In the genomic region with DNA sequence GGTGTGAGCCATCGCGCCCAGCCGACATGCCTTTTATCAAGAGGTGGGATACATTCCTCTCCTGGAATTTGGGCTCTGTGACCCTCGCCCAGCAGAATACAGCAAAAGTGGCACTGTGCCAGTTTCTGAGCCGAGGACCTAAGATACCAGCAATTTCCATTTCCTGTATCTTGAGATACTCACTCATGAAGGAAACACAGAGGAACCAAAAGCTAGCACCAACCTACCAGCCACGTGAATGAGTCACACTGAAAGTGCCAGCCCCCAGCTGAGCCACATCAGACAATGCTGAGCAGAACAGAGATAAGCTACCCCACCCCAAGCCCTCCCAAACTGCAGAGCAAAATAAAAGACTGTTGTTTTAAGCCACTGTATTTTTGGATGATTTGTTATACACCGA, we compare ENCODE assay signal across 1 cellular context.
A peak's percentile ranks its signal among the peaks of the same experiment; 100 is the strongest.
TF ChIP-seq lines count a peak whose summit lies in the region.

No MANE protein-coding gene starts in this region.

TF ChIP-seq in K562, 482 proteins besides CTCF, POLR2A, EP300 and RAD21 (continued from another document and continues in another):
- TF ChIP-seq, protein P1, sequence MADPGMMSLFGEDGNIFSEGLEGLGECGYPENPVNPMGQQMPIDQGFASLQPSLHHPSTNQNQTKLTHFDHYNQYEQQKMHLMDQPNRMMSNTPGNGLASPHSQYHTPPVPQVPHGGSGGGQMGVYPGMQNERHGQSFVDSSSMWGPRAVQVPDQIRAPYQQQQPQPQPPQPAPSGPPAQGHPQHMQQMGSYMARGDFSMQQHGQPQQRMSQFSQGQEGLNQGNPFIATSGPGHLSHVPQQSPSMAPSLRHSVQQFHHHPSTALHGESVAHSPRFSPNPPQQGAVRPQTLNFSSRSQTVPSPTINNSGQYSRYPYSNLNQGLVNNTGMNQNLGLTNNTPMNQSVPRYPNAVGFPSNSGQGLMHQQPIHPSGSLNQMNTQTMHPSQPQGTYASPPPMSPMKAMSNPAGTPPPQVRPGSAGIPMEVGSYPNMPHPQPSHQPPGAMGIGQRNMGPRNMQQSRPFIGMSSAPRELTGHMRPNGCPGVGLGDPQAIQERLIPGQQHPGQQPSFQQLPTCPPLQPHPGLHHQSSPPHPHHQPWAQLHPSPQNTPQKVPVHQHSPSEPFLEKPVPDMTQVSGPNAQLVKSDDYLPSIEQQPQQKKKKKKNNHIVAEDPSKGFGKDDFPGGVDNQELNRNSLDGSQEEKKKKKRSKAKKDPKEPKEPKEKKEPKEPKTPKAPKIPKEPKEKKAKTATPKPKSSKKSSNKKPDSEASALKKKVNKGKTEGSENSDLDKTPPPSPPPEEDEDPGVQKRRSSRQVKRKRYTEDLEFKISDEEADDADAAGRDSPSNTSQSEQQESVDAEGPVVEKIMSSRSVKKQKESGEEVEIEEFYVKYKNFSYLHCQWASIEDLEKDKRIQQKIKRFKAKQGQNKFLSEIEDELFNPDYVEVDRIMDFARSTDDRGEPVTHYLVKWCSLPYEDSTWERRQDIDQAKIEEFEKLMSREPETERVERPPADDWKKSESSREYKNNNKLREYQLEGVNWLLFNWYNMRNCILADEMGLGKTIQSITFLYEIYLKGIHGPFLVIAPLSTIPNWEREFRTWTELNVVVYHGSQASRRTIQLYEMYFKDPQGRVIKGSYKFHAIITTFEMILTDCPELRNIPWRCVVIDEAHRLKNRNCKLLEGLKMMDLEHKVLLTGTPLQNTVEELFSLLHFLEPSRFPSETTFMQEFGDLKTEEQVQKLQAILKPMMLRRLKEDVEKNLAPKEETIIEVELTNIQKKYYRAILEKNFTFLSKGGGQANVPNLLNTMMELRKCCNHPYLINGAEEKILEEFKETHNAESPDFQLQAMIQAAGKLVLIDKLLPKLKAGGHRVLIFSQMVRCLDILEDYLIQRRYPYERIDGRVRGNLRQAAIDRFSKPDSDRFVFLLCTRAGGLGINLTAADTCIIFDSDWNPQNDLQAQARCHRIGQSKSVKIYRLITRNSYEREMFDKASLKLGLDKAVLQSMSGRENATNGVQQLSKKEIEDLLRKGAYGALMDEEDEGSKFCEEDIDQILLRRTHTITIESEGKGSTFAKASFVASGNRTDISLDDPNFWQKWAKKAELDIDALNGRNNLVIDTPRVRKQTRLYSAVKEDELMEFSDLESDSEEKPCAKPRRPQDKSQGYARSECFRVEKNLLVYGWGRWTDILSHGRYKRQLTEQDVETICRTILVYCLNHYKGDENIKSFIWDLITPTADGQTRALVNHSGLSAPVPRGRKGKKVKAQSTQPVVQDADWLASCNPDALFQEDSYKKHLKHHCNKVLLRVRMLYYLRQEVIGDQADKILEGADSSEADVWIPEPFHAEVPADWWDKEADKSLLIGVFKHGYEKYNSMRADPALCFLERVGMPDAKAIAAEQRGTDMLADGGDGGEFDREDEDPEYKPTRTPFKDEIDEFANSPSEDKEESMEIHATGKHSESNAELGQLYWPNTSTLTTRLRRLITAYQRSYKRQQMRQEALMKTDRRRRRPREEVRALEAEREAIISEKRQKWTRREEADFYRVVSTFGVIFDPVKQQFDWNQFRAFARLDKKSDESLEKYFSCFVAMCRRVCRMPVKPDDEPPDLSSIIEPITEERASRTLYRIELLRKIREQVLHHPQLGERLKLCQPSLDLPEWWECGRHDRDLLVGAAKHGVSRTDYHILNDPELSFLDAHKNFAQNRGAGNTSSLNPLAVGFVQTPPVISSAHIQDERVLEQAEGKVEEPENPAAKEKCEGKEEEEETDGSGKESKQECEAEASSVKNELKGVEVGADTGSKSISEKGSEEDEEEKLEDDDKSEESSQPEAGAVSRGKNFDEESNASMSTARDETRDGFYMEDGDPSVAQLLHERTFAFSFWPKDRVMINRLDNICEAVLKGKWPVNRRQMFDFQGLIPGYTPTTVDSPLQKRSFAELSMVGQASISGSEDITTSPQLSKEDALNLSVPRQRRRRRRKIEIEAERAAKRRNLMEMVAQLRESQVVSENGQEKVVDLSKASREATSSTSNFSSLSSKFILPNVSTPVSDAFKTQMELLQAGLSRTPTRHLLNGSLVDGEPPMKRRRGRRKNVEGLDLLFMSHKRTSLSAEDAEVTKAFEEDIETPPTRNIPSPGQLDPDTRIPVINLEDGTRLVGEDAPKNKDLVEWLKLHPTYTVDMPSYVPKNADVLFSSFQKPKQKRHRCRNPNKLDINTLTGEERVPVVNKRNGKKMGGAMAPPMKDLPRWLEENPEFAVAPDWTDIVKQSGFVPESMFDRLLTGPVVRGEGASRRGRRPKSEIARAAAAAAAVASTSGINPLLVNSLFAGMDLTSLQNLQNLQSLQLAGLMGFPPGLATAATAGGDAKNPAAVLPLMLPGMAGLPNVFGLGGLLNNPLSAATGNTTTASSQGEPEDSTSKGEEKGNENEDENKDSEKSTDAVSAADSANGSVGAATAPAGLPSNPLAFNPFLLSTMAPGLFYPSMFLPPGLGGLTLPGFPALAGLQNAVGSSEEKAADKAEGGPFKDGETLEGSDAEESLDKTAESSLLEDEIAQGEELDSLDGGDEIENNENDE (IDR thresholded peaks at IDR 0.05; ENCODE audit: low read depth, low read length), result no peak
- TF ChIP-seq, protein P2, sequence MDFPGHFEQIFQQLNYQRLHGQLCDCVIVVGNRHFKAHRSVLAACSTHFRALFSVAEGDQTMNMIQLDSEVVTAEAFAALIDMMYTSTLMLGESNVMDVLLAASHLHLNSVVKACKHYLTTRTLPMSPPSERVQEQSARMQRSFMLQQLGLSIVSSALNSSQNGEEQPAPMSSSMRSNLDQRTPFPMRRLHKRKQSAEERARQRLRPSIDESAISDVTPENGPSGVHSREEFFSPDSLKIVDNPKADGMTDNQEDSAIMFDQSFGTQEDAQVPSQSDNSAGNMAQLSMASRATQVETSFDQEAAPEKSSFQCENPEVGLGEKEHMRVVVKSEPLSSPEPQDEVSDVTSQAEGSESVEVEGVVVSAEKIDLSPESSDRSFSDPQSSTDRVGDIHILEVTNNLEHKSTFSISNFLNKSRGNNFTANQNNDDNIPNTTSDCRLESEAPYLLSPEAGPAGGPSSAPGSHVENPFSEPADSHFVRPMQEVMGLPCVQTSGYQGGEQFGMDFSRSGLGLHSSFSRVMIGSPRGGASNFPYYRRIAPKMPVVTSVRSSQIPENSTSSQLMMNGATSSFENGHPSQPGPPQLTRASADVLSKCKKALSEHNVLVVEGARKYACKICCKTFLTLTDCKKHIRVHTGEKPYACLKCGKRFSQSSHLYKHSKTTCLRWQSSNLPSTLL (IDR thresholded peaks at IDR 0.05), result no peak
- peak; percentile 84 for TF ChIP-seq JUND (IDR thresholded peaks at IDR 0.05; ENCODE audit: borderline replicate concordance, low read depth, low read length)
- TF ChIP-seq JUND (tag; IDR thresholded peaks at IDR 0.05; ENCODE audit: borderline replicate concordance, low read depth, low read length), result peak; percentile 65; the same call in 1 of the 3 replicates
- TF ChIP-seq GATAD2B (IDR thresholded peaks at IDR 0.05; ENCODE audit: borderline replicate concordance), result no peak
- TF ChIP-seq, protein P3, sequence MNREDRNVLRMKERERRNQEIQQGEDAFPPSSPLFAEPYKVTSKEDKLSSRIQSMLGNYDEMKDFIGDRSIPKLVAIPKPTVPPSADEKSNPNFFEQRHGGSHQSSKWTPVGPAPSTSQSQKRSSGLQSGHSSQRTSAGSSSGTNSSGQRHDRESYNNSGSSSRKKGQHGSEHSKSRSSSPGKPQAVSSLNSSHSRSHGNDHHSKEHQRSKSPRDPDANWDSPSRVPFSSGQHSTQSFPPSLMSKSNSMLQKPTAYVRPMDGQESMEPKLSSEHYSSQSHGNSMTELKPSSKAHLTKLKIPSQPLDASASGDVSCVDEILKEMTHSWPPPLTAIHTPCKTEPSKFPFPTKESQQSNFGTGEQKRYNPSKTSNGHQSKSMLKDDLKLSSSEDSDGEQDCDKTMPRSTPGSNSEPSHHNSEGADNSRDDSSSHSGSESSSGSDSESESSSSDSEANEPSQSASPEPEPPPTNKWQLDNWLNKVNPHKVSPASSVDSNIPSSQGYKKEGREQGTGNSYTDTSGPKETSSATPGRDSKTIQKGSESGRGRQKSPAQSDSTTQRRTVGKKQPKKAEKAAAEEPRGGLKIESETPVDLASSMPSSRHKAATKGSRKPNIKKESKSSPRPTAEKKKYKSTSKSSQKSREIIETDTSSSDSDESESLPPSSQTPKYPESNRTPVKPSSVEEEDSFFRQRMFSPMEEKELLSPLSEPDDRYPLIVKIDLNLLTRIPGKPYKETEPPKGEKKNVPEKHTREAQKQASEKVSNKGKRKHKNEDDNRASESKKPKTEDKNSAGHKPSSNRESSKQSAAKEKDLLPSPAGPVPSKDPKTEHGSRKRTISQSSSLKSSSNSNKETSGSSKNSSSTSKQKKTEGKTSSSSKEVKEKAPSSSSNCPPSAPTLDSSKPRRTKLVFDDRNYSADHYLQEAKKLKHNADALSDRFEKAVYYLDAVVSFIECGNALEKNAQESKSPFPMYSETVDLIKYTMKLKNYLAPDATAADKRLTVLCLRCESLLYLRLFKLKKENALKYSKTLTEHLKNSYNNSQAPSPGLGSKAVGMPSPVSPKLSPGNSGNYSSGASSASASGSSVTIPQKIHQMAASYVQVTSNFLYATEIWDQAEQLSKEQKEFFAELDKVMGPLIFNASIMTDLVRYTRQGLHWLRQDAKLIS (CRISPR knock-in tag; IDR thresholded peaks at IDR 0.05), result no peak
- no peak for TF ChIP-seq NR3C1 (CRISPR knock-in tag; IDR thresholded peaks at IDR 0.05)
- TF ChIP-seq MYNN (IDR thresholded peaks at IDR 0.05), result peak; percentile 83; the same call in 1 of the 2 replicates
- TF ChIP-seq MYNN (CRISPR knock-in tag; IDR thresholded peaks at IDR 0.05), result no peak
- no peak for TF ChIP-seq ARNT (IDR thresholded peaks at IDR 0.05)
- no peak for TF ChIP-seq ZNF217 (CRISPR knock-in tag; IDR thresholded peaks at IDR 0.05)
- peak; percentile 69; the same call in 1 of the 2 replicates for TF ChIP-seq DPF2 (IDR thresholded peaks at IDR 0.05)
- TF ChIP-seq, protein P4, sequence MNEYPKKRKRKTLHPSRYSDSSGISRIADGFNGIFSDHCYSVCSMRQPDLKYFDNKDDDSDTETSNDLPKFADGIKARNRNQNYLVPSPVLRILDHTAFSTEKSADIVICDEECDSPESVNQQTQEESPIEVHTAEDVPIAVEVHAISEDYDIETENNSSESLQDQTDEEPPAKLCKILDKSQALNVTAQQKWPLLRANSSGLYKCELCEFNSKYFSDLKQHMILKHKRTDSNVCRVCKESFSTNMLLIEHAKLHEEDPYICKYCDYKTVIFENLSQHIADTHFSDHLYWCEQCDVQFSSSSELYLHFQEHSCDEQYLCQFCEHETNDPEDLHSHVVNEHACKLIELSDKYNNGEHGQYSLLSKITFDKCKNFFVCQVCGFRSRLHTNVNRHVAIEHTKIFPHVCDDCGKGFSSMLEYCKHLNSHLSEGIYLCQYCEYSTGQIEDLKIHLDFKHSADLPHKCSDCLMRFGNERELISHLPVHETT (CRISPR knock-in tag; conservative IDR thresholded peaks at IDR 0.05 in 1 of 2, IDR thresholded peaks at IDR 0.05 in 1 of 2), result no peak
- TF ChIP-seq, protein P5, sequence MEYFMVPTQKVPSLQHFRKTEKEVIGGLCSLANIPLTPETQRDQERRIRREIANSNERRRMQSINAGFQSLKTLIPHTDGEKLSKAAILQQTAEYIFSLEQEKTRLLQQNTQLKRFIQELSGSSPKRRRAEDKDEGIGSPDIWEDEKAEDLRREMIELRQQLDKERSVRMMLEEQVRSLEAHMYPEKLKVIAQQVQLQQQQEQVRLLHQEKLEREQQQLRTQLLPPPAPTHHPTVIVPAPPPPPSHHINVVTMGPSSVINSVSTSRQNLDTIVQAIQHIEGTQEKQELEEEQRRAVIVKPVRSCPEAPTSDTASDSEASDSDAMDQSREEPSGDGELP (CRISPR knock-in tag; IDR thresholded peaks at IDR 0.05; ENCODE audit: borderline replicate concordance), result peak; percentile 80
- TF ChIP-seq ZNF668 (CRISPR knock-in tag; IDR thresholded peaks at IDR 0.05), result no peak
- no peak for TF ChIP-seq GATA2 (CRISPR knock-in tag; IDR thresholded peaks at IDR 0.05)
- no peak for TF ChIP-seq ILK (tag; IDR thresholded peaks at IDR 0.05; ENCODE audit: borderline replicate concordance, low read depth)
- peak; percentile 83 for TF ChIP-seq BHLHE40 (IDR thresholded peaks at IDR 0.05; ENCODE audit: low read length)
- TF ChIP-seq HNRNPLL (IDR thresholded peaks at IDR 0.05; ENCODE audit: low read depth, low read length, poor library complexity, severe bottlenecking), result no peak
- TF ChIP-seq FOSL1 (tag; conservative IDR thresholded peaks at IDR 0.05), result peak; percentile 81
- TF ChIP-seq YBX1 (IDR thresholded peaks at IDR 0.05), result no peak
- no peak for TF ChIP-seq ZFP1 (CRISPR knock-in tag; IDR thresholded peaks at IDR 0.05)
- no peak for TF ChIP-seq POU5F1 (IDR thresholded peaks at IDR 0.05; ENCODE audit: borderline replicate concordance, low read depth, low read length, partially characterized antibody)
- TF ChIP-seq CBFA2T3 (IDR thresholded peaks at IDR 0.05), result peak; percentile 38
- no peak for TF ChIP-seq HDGF (IDR thresholded peaks at IDR 0.05)
- peak; percentile 97 for TF ChIP-seq NFIC (IDR thresholded peaks at IDR 0.05)
- TF ChIP-seq ZEB2 (IDR thresholded peaks at IDR 0.05), result no peak
- TF ChIP-seq, protein P6, sequence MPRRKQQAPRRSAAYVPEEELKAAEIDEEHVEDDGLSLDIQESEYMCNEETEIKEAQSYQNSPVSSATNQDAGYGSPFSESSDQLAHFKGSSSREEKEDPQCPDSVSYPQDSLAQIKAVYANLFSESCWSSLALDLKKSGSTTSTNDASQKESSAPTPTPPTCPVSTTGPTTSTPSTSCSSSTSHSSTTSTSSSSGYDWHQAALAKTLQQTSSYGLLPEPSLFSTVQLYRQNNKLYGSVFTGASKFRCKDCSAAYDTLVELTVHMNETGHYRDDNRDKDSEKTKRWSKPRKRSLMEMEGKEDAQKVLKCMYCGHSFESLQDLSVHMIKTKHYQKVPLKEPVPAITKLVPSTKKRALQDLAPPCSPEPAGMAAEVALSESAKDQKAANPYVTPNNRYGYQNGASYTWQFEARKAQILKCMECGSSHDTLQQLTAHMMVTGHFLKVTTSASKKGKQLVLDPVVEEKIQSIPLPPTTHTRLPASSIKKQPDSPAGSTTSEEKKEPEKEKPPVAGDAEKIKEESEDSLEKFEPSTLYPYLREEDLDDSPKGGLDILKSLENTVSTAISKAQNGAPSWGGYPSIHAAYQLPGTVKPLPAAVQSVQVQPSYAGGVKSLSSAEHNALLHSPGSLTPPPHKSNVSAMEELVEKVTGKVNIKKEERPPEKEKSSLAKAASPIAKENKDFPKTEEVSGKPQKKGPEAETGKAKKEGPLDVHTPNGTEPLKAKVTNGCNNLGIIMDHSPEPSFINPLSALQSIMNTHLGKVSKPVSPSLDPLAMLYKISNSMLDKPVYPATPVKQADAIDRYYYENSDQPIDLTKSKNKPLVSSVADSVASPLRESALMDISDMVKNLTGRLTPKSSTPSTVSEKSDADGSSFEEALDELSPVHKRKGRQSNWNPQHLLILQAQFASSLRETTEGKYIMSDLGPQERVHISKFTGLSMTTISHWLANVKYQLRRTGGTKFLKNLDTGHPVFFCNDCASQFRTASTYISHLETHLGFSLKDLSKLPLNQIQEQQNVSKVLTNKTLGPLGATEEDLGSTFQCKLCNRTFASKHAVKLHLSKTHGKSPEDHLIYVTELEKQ (CRISPR knock-in tag; IDR thresholded peaks at IDR 0.05), result no peak
- no peak for TF ChIP-seq ZFP30 (CRISPR knock-in tag; IDR thresholded peaks at IDR 0.05; ENCODE audit: borderline replicate concordance)
- TF ChIP-seq, protein P7, sequence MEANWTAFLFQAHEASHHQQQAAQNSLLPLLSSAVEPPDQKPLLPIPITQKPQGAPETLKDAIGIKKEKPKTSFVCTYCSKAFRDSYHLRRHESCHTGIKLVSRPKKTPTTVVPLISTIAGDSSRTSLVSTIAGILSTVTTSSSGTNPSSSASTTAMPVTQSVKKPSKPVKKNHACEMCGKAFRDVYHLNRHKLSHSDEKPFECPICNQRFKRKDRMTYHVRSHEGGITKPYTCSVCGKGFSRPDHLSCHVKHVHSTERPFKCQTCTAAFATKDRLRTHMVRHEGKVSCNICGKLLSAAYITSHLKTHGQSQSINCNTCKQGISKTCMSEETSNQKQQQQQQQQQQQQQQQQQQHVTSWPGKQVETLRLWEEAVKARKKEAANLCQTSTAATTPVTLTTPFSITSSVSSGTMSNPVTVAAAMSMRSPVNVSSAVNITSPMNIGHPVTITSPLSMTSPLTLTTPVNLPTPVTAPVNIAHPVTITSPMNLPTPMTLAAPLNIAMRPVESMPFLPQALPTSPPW (CRISPR knock-in tag; IDR thresholded peaks at IDR 0.05), result peak; percentile 24; the same call in 1 of the 2 replicates
- no peak for TF ChIP-seq NFE2 (IDR thresholded peaks at IDR 0.05; ENCODE audit: low read depth)
- TF ChIP-seq POLR3A (IDR thresholded peaks at IDR 0.05; ENCODE audit: borderline replicate concordance, extremely low read depth, insufficient read depth, insufficient read length), result no peak
